10 cellular contexts compared by ENCODE assay signal in genomic region chr19:30696514-30696913, GRCh38.
DNase-seq lines count a peak whose midpoint lies in the region; ATAC-seq and TF ChIP-seq lines count a peak whose summit lies in the region.
"Had no signal": no experiment of that assay in that cellular context is flagged by ENCODE, and none has a peak within 500 bp of the region (broad histone marks: within the 10 kb centered on the region; RNA-seq: fewer than 3 reads in every experiment).

No MANE protein-coding gene starts in this region.

- no peak overlapping the region for H3K4me3 Mint-ChIP-seq in GM23338
- H3K4me3 Mint-ChIP-seq in activated CD4-positive, alpha-beta memory T cell treated with anti-CD3 and anti-CD28 coated beads for 36 hours = no peak overlapping the region

- H3K4me1 Mint-ChIP-seq in GM23338 = peaks cover 35% of the 10 kb centered on the region
- H3K4me1 Mint-ChIP-seq in activated CD4-positive, alpha-beta memory T cell treated with anti-CD3 and anti-CD28 coated beads for 36 hours (ENCODE audit: low read depth) = peaks cover 9% of the 10 kb centered on the region

- H3K27ac Mint-ChIP-seq in GM23338 = peak overlapping the region; percentile 81; the same call in 1 of the 2 replicates
- no peak overlapping the region for H3K27ac Mint-ChIP-seq in activated CD4-positive, alpha-beta memory T cell treated with anti-CD3 and anti-CD28 coated beads for 36 hours

- H3K4me2 ChIP-seq in GM23338 = no peak overlapping the region

- peak; percentile 92 for ATAC-seq in GM23338
- ATAC-seq in HG03108 (IDR thresholded peaks at IDR 0.05; ENCODE audit: unreplicated experiment) = no peak

- H3K4me3 ChIP-seq in AG04449 (ENCODE audit: low read depth, low read length) (no peak overlapping the region), GM23338 (no peak overlapping the region)
- H3K4me3 ChIP-seq: upper lobe of left lung had no signal

- H2AFZ ChIP-seq in GM23338 = peak overlapping the region; percentile 96

- no peaks in the 10 kb centered on the region for H3K36me3 Mint-ChIP-seq in GM23338 (ENCODE audit: low read depth)
- no peaks in the 10 kb centered on the region for H3K36me3 Mint-ChIP-seq in activated CD4-positive, alpha-beta memory T cell treated with anti-CD3 and anti-CD28 coated beads for 36 hours

- POLR2A ChIA-PET in AG04449 (lab: Yijun Ruan, JAX) (no interaction called here), RWPE1 (lab: Yijun Ruan, JAX; ENCODE audit: low non-redundant PET) (no interaction called here)
- POLR2A ChIA-PET in activated CD4-positive, alpha-beta memory T cell treated with anti-CD3 and anti-CD28 coated beads for 36 hours (lab: Charles Lee) = no interaction called here

- H3K27ac ChIP-seq in GM23338 (ENCODE audit: low read depth) (no peak overlapping the region), RWPE1 (no peak overlapping the region)
- H3K27ac ChIP-seq: upper lobe of left lung had no signal

- H3K9me2 ChIP-seq in GM23338 (ENCODE audit: insufficient read depth) = no peaks in the 10 kb centered on the region

- H3F3A ChIP-seq in GM23338 (replicated peaks; ENCODE audit: low read depth) = no peaks in the 10 kb centered on the region

- intact Hi-C loops in activated CD4-positive, alpha-beta memory T cell treated with anti-CD3 and anti-CD28 coated beads for 36 hours (cut with micrococcal nuclease) = no loop called here

- no peaks in the 10 kb centered on the region for H3K9me3 Mint-ChIP-seq in GM23338
- H3K9me3 Mint-ChIP-seq in activated CD4-positive, alpha-beta memory T cell treated with anti-CD3 and anti-CD28 coated beads for 36 hours = no peaks in the 10 kb centered on the region

- 0 out of 2 replicates have a peak, but pooled peaks cover 2% of the 10 kb centered on the region for H3K36me3 ChIP-seq in GM23338 (ENCODE audit: insufficient read depth)
- H3K36me3 ChIP-seq: upper lobe of left lung had no signal

- DNase-seq in AG04449 (ENCODE audit: low read depth, low spot score) (no peak), GM23338 (ENCODE audit: low spot score) (peak; percentile 85), iPS-NIHi11 (ENCODE audit: low spot score) (peak; percentile 90), RWPE1 (ENCODE audit: low spot score) (no peak), NCI-H510A treated with DMSO at 0.1 percent for 48 hours (lab: John Stamatoyannopoulos, UW) (no peak), SIG-M5 (lab: John Stamatoyannopoulos, UW) (no peak)
- DNase-seq in activated CD4-positive, alpha-beta memory T cell treated with anti-CD3 and anti-CD28 coated beads for 36 hours = peak; percentile 26
- DNase-seq: NCI-H774 had no signal

- peaks cover 32% of the 10 kb centered on the region for H3K4me1 ChIP-seq in GM23338 (ENCODE audit: insufficient read depth)

- H3K27me3 ChIP-seq in GM23338 (ENCODE audit: insufficient read depth) = no peaks in the 10 kb centered on the region
- H3K27me3 ChIP-seq: upper lobe of left lung had no signal

- H3K27me3 Mint-ChIP-seq in GM23338 (ENCODE audit: insufficient read depth, low read depth, poor library complexity) = peaks cover 10% of the 10 kb centered on the region
- peaks cover 25% of the 10 kb centered on the region for H3K27me3 Mint-ChIP-seq in activated CD4-positive, alpha-beta memory T cell treated with anti-CD3 and anti-CD28 coated beads for 36 hours

- H3K79me2 ChIP-seq in GM23338 (replicated peaks; ENCODE audit: insufficient read depth) = no peaks in the 10 kb centered on the region

- H4K20me1 ChIP-seq in GM23338 (replicated peaks; ENCODE audit: insufficient read depth) = no peaks in the 10 kb centered on the region

- CTCF ChIA-PET in AG04449 (lab: Yijun Ruan, JAX) = interaction anchor here (1.0 kb wide), 1 partner anchor 30 kb away, joined by 3 read pairs; no protein-coding TSS in a partner anchor
- CTCF ChIA-PET in activated CD4-positive, alpha-beta memory T cell treated with anti-CD3 and anti-CD28 coated beads for 36 hours (lab: Charles Lee) = interaction anchor here (0.8 to 2.3 kb wide), 2 partner anchors 14 to 20 kb away, joined by 3 to 10 read pairs; no protein-coding TSS in a partner anchor
- CTCF ChIA-PET in RWPE1 (lab: Yijun Ruan, JAX) = interaction anchor here (0.6 to 0.7 kb wide), 3 partner anchors 88 to 1492 kb away, joined by 3 to 4 read pairs (median 4); no protein-coding TSS in a partner anchor

- TF ChIP-seq CTCF in AG04449 (IDR thresholded peaks at IDR 0.05; ENCODE audit: insufficient read depth, low read length, missing control alignments) (peak; percentile 6), GM23338 (conservative IDR thresholded peaks at IDR 0.05; ENCODE audit: low read depth in 2 of 2) (peak; percentile 70 to 83), RWPE1 (conservative IDR thresholded peaks at IDR 0.05; ENCODE audit: low read depth) (no peak)

TF ChIP-seq in GM23338, 12 proteins besides CTCF, POLR2A, EP300 and RAD21:
- TF ChIP-seq CREB1 (CRISPR knock-in tag; IDR thresholded peaks at IDR 0.05; ENCODE audit: low read depth) = no peak
- TF ChIP-seq EZH2phosphoT487 (IDR thresholded peaks at IDR 0.05; ENCODE audit: unreplicated experiment) = no peak
- no peak for TF ChIP-seq JUNB (IDR thresholded peaks at IDR 0.05; ENCODE audit: unreplicated experiment)
- TF ChIP-seq ETS1 (IDR thresholded peaks at IDR 0.05) = no peak
- TF ChIP-seq STAT1 (IDR thresholded peaks at IDR 0.05; ENCODE audit: unreplicated experiment) = no peak
- no peak for TF ChIP-seq ZNF331 (CRISPR knock-in tag; IDR thresholded peaks at IDR 0.05; ENCODE audit: low read depth)
- TF ChIP-seq ZNF462 (CRISPR knock-in tag; IDR thresholded peaks at IDR 0.05) = no peak
- TF ChIP-seq ZNF114 (CRISPR knock-in tag; IDR thresholded peaks at IDR 0.05) = no peak

Comparison
In these comparisons a context has a peak if more than half of its experiments do, and no peak if none do; other contexts are left out.
1. DNase-seq: peak in GM23338 (single experiment), activated CD4-positive, alpha-beta memory T cell treated with anti-CD3 and anti-CD28 coated beads for 36 hours (single experiment) and iPS-NIHi11 (single experiment); none in AG04449 (single experiment), RWPE1 (single experiment), NCI-H510A treated with DMSO at 0.1 percent for 48 hours (single experiment) and SIG-M5 (single experiment).